10 cellular contexts compared by ENCODE assay signal in the genomic region with DNA sequence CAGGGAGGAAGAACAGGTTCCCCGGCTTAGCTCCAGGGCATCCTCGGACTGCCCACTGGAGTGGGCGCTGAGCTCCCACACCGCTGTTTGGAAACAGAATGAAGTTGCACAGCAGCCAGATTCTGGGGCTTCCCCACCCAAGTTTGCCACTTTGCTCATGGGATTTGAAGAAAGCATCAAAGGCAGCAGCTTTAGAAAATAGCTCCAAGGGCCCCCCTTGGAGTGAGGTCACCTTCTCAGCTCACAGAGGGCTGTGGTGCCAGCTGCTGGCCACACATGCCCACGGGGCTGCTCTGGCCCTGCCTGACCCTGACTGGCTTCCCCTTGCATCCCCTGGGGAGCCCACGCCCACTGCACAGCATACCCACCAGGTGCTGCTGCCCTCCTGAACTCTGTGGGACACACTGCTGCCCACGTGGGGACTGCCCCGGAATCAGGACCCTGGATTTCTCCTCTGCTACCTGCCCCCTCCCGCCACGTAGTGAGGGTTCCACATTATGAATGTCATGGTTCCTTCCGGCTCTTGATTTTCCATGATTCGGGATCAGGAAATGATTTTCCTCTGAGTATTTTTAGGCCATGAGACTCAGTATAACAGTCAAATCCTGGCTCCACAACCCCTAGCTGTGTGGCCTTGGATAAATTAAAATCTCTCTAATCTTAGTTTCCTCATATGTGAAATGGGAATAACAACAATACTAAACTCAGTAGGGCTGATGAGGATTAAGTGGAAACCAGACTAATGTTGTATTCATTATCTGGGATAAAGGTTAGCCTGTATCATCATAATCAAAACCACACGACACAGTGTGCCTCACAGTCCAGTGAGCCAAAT.
DNase-seq lines count a peak whose midpoint lies in the region; ATAC-seq and TF ChIP-seq lines count a peak whose summit lies in the region.
"Had no signal": no experiment of that assay in that cellular context is flagged by ENCODE, and none has a peak within 500 bp of the region (broad histone marks: within the 10 kb centered on the region; RNA-seq: fewer than 3 reads in every experiment).

No MANE protein-coding gene starts in this region.

- no peak overlapping the region for H3K4me3 ChIP-seq in NT2/D1 (ENCODE audit: insufficient read length, low read depth)
- no peak overlapping the region for H3K4me3 ChIP-seq in mesodermal cell (ENCODE audit: extremely low read depth, insufficient read depth, low read length, poor library complexity, severe bottlenecking)
- H3K4me3 ChIP-seq in thyroid gland (replicated peaks in 1 of 3) = no peak overlapping the region

- H3K27me3 ChIP-seq in NT2/D1 (ENCODE audit: insufficient read depth, insufficient read length) (no peaks in the 10 kb centered on the region), thyroid gland (no peaks in the 10 kb centered on the region)

- no peak for TF ChIP-seq POLR2A in thyroid gland (IDR thresholded peaks at IDR 0.05)

- WGBS in mesodermal cell (ENCODE audit: insufficient coverage in 2 of 2), 2 experiments = 85 to 88% methylated on average over 10 to 13 of the region's 13 CpGs
- 57% methylated on average over 12 of the region's 13 CpGs for WGBS in thyroid gland, 2 donors

- no peak for DNase-seq in NT2/D1 (ENCODE audit: low read depth, low spot score)
- DNase-seq in dermis microvascular lymphatic vessel endothelial cell (ENCODE audit: low read depth in 2 of 2) = peak; percentile 77 to 90
- peak; percentile 47 to 64 for DNase-seq in thyroid gland
- no peak for DNase-seq in activated CD4-positive, CD25-positive, alpha-beta regulatory T cell (lab: John Stamatoyannopoulos, UW)
- no peak for DNase-seq in COLO668 (lab: John Stamatoyannopoulos, UW; ENCODE audit: unreplicated experiment)
- DNase-seq in activated T-cell treated with anti-CD3 and anti-CD28 coated beads, Interleukin-2, amount 50 U/mL, for 1 hour = no peak
- DNase-seq: stimulated activated CD4-positive, alpha-beta T cell treated with anti-CD3 and anti-CD28 coated beads, Interleukin-4, amount 100 ng/mL, for 4 hours; T-cell had no signal

- H3K9ac ChIP-seq in NT2/D1 (ENCODE audit: insufficient read length, low read depth) = peak overlapping the region; percentile 52

- intact Hi-C loops in thyroid gland (cut with DNase I) = no loop called here

- H3K27ac ChIP-seq in mesodermal cell (ENCODE audit: low read depth, low read length, severe bottlenecking) = peak overlapping the region; percentile 81
- peak overlapping the region; percentile 3 to 93 (median 81) for H3K27ac ChIP-seq in thyroid gland

- peaks cover 34% of the 10 kb centered on the region for H3K4me1 ChIP-seq in NT2/D1 (ENCODE audit: insufficient read depth, insufficient read length)
- peaks cover 72% of the 10 kb centered on the region for H3K4me1 ChIP-seq in mesodermal cell (ENCODE audit: control insufficient read depth, insufficient read depth, low read length, poor library complexity, severe bottlenecking)
- H3K4me1 ChIP-seq in thyroid gland = peaks cover 49 to 64% of the 10 kb centered on the region in 2 donors

- ATAC-seq in GM21423 (IDR thresholded peaks at IDR 0.05; ENCODE audit: unreplicated experiment) = no peak
- ATAC-seq: T-cell had no signal

- H3K36me3 ChIP-seq in NT2/D1 (ENCODE audit: insufficient read depth, insufficient read length, low read length) (peaks cover 2% of the 10 kb centered on the region), mesodermal cell (ENCODE audit: control insufficient read depth, insufficient read depth, low read length) (peaks cover 7% of the 10 kb centered on the region), thyroid gland (no peaks in the 10 kb centered on the region)

- TF ChIP-seq CTCF in thyroid gland (IDR thresholded peaks at IDR 0.05) = no peak

- no peaks in the 10 kb centered on the region for H3K9me3 ChIP-seq in NT2/D1 (ENCODE audit: insufficient read depth, low read length)
- no peaks in the 10 kb centered on the region for H3K9me3 ChIP-seq in mesodermal cell (ENCODE audit: control insufficient read depth, low read length)
- H3K9me3 ChIP-seq in thyroid gland = no peaks in the 10 kb centered on the region

Comparison
In these comparisons a context has a peak if more than half of its experiments do, and no peak if none do; other contexts are left out.
1. DNase-seq: peak in dermis microvascular lymphatic vessel endothelial cell (2 of 2) and thyroid gland (2 of 2); none in NT2/D1 (single experiment), activated CD4-positive, CD25-positive, alpha-beta regulatory T cell (0 of 4), COLO668 (single experiment) and activated T-cell treated with anti-CD3 and anti-CD28 coated beads, Interleukin-2, amount 50 U/mL, for 1 hour (single experiment).